In genomic region chr14:67426983-67427601, GRCh38 we compare ENCODE assay signal across 7 cellular contexts. TPM values are rescaled to one million over a fixed set of nuclear protein-coding genes. Genes with fewer than 3 reads are reported as not detected.
A peak's percentile ranks its signal among the peaks of the same experiment; 100 is the strongest.
DNase-seq lines count a peak whose midpoint lies in the region; TF ChIP-seq lines count a peak whose summit lies in the region.

No MANE protein-coding gene starts in this region.

- TF ChIP-seq EP300 in suprapubic skin (IDR thresholded peaks at IDR 0.05): no peak

- H3K4me3 ChIP-seq in fibroblast of villous mesenchyme (ENCODE audit: low read depth, low read length) (no peak overlapping the region), suprapubic skin (no peak overlapping the region)

- peaks cover 7% of the 10 kb centered on the region for H3K4me1 Mint-ChIP-seq in activated T-helper 1 cell treated with anti-CD3 and anti-CD28 coated beads, Interleukin-12 subunit alpha, Interleukin-12 subunit beta, Interleukin-2, Interleukin-4 antibody, amounts not matched to agents 30 ng/mL and 10 ng/mL and 1 ng/mL, durations not matched to agents 14 hours and 24 hours and 36 hours (ENCODE audit: low read depth)

- WGBS in suprapubic skin: 33% methylated on average over 29 of the region's 29 CpGs

- H3K36me3 Mint-ChIP-seq in activated T-helper 1 cell treated with anti-CD3 and anti-CD28 coated beads, Interleukin-12 subunit alpha, Interleukin-12 subunit beta, Interleukin-2, Interleukin-4 antibody, amounts not matched to agents 30 ng/mL and 10 ng/mL and 1 ng/mL, durations not matched to agents 14 hours and 24 hours and 36 hours (ENCODE audit: low read depth): no peaks in the 10 kb centered on the region

- peaks cover 27% of the 10 kb centered on the region for H3K27me3 Mint-ChIP-seq in activated T-helper 1 cell treated with anti-CD3 and anti-CD28 coated beads, Interleukin-12 subunit alpha, Interleukin-12 subunit beta, Interleukin-2, Interleukin-4 antibody, amounts not matched to agents 30 ng/mL and 10 ng/mL and 1 ng/mL, durations not matched to agents 14 hours and 24 hours and 36 hours (ENCODE audit: insufficient read depth)

- H3K9me3 ChIP-seq in suprapubic skin: no peaks in the 10 kb centered on the region

- intact Hi-C loops in activated T-helper 1 cell treated with anti-CD3 and anti-CD28 coated beads, Interleukin-12 subunit alpha, Interleukin-12 subunit beta, Interleukin-2, Interleukin-4 antibody, amounts not matched to agents 30 ng/mL and 10 ng/mL and 1 ng/mL, durations not matched to agents 14 hours and 24 hours and 36 hours (cut with micrococcal nuclease): loop anchor here (1.0 to 2.0 kb wide), 4 partner anchors 100 to 277 kb away; no protein-coding TSS in a partner anchor

- no peak for TF ChIP-seq POLR2A in suprapubic skin (IDR thresholded peaks at IDR 0.05)

- peak; percentile 69 for DNase-seq in LHCN-M2 (ENCODE audit: low read depth)
- peak; percentile 82 for DNase-seq in RKO (ENCODE audit: low spot score)
- DNase-seq in activated T-helper 1 cell treated with anti-CD3 and anti-CD28 coated beads, Interleukin-12 subunit alpha, Interleukin-12 subunit beta, Interleukin-2, Interleukin-4 antibody, amounts not matched to agents 30 ng/mL and 10 ng/mL and 1 ng/mL, durations not matched to agents 14 hours and 24 hours and 36 hours (ENCODE audit: low spot score): peak; percentile 61
- peak; percentile 82 for DNase-seq in fibroblast of villous mesenchyme (ENCODE audit: low read depth)
- peak; percentile 74 for DNase-seq in occipital lobe (lab: John Stamatoyannopoulos, UW)
- DNase-seq in suprapubic skin (ENCODE audit: low spot score in 2 of 2): no peak

- H3K27ac ChIP-seq in suprapubic skin: no peak overlapping the region

- no peaks in the 10 kb centered on the region for H3K36me3 ChIP-seq in suprapubic skin

- H3K4me1 ChIP-seq in suprapubic skin: peaks cover 12% of the 10 kb centered on the region

- no peak overlapping the region for H3K27ac Mint-ChIP-seq in activated T-helper 1 cell treated with anti-CD3 and anti-CD28 coated beads, Interleukin-12 subunit alpha, Interleukin-12 subunit beta, Interleukin-2, Interleukin-4 antibody, amounts not matched to agents 30 ng/mL and 10 ng/mL and 1 ng/mL, durations not matched to agents 14 hours and 24 hours and 36 hours

- peaks cover 6% of the 10 kb centered on the region for H3K27me3 ChIP-seq in suprapubic skin

- no peak overlapping the region for H3K4me3 Mint-ChIP-seq in activated T-helper 1 cell treated with anti-CD3 and anti-CD28 coated beads, Interleukin-12 subunit alpha, Interleukin-12 subunit beta, Interleukin-2, Interleukin-4 antibody, amounts not matched to agents 30 ng/mL and 10 ng/mL and 1 ng/mL, durations not matched to agents 14 hours and 24 hours and 36 hours

- no peaks in the 10 kb centered on the region for H3K9me3 Mint-ChIP-seq in activated T-helper 1 cell treated with anti-CD3 and anti-CD28 coated beads, Interleukin-12 subunit alpha, Interleukin-12 subunit beta, Interleukin-2, Interleukin-4 antibody, amounts not matched to agents 30 ng/mL and 10 ng/mL and 1 ng/mL, durations not matched to agents 14 hours and 24 hours and 36 hours

- TF ChIP-seq CTCF in GM12874 (IDR thresholded peaks at IDR 0.05; ENCODE audit: insufficient read depth, low read depth, low read length): peak; percentile 75
- TF ChIP-seq CTCF in fibroblast of villous mesenchyme (IDR thresholded peaks at IDR 0.05; ENCODE audit: insufficient read depth, low read depth, low read length): peak; percentile 83
- TF ChIP-seq CTCF in suprapubic skin (IDR thresholded peaks at IDR 0.05): peak; percentile 64 to 81

RNA-seq across cellular contexts. Expression of gene PLEK2, which starts 15.1 kb away (rescaled TPM):
- total RNA-seq in LHCN-M2 (2014; rRNA removed) (0.34 and 0.64 TPM in 2 replicates), fibroblast of villous mesenchyme (2.2 and 4.5 TPM in 2 replicates), occipital lobe (0.47 TPM), suprapubic skin (10 to 100 TPM; 18.1 to 39.7 (median 24.7) TPM)
- polyA plus RNA-seq in LHCN-M2 (2012): 0.67 TPM
- 0.57 and 1.5 TPM in 2 replicates for total RNA-seq in activated T-helper 1 cell treated with anti-CD3 and anti-CD28 coated beads, Interleukin-12 subunit alpha, Interleukin-12 subunit beta, Interleukin-2, Interleukin-4 antibody, amounts not matched to agents 30 ng/mL and 10 ng/mL and 1 ng/mL, durations not matched to agents 14 hours and 24 hours and 36 hours

Comparison
In these comparisons a context has a peak if more than half of its experiments do, and no peak if none do; other contexts are left out.
1. DNase-seq: peak in LHCN-M2 (single experiment), RKO (single experiment), activated T-helper 1 cell treated with anti-CD3 and anti-CD28 coated beads, Interleukin-12 subunit alpha, Interleukin-12 subunit beta, Interleukin-2, Interleukin-4 antibody, amounts not matched to agents 30 ng/mL and 10 ng/mL and 1 ng/mL, durations not matched to agents 14 hours and 24 hours and 36 hours (single experiment), fibroblast of villous mesenchyme (single experiment) and occipital lobe (single experiment); none in suprapubic skin (0 of 2).
2. Peak in every context shown above with its lines, with median percentiles within 50 percentile points of each other: CTCF ChIP-seq.